12 cellular contexts compared by ENCODE assay signal in the genomic region with DNA sequence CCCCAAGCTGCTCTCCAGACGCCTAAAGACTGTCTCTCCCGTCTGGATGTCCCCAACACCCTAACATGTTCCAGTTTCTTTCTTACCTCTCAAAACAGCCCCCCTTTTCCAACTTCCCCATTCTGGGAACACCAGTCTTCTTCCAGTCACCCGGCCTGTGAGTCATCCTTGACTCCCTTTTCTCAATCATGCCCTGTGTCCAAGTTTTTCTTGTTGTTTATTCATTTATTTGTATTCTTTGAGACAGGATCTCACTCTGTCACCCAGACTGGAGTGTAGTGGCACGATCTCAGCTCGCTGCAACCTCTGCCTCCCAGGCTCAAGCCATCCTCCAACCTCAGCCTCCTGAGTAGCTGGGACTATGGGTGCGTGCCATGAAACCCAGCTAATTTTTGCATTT. TPM values are rescaled to one million over a fixed set of nuclear protein-coding genes. Genes with fewer than 3 reads are reported as not detected.
DNase-seq lines count a peak whose midpoint lies in the region; ATAC-seq and TF ChIP-seq lines count a peak whose summit lies in the region.
"Had no signal": no experiment of that assay in that cellular context is flagged by ENCODE, and none has a peak within 500 bp of the region (broad histone marks: within the 10 kb centered on the region; RNA-seq: fewer than 3 reads in every experiment).

No MANE protein-coding gene starts in this region.

- H3K4me3 ChIP-seq in GM23338 (no peak overlapping the region), gastroesophageal sphincter (no peak overlapping the region), smooth muscle cell (no peak overlapping the region)
- H3K4me3 ChIP-seq: HAP-1 had no signal

- CTCF ChIA-PET in GM10248 (lab: Yijun Ruan, JAX): interaction anchor here (1.3 to 2.1 kb wide), 2 partner anchors 41 to 58 kb away, joined by 3 to 5 read pairs; no protein-coding TSS in a partner anchor

- no peak for ATAC-seq in GM23338
- peak; percentile 75 for ATAC-seq in gastroesophageal sphincter
- ATAC-seq: activated T-cell treated with anti-CD3 and anti-CD28 coated beads, Interleukin-2, amount 50 U/mL, for 72 hours had no signal

- no peak overlapping the region for H3K9ac ChIP-seq in smooth muscle cell (ENCODE audit: low read depth)

- H3K9me3 ChIP-seq in gastroesophageal sphincter: no peaks in the 10 kb centered on the region
- H3K9me3 ChIP-seq in smooth muscle cell (replicated peaks; ENCODE audit: low read depth): no peaks in the 10 kb centered on the region
- H3K9me3 ChIP-seq: HAP-1 had no signal

- no peak overlapping the region for H3K4me2 ChIP-seq in GM23338
- peak overlapping the region; percentile 1 for H3K4me2 ChIP-seq in smooth muscle cell

- H3F3A ChIP-seq in GM23338 (replicated peaks; ENCODE audit: low read depth): no peaks in the 10 kb centered on the region
- peaks cover 3% of the 10 kb centered on the region for H3F3A ChIP-seq in smooth muscle cell (ENCODE audit: low read depth)

- H3K9me2 ChIP-seq in GM23338 (ENCODE audit: insufficient read depth): no peaks in the 10 kb centered on the region

- no peak overlapping the region; the same call in 2 of the 3 replicates for H3K4me3 Mint-ChIP-seq in GM23338
- H3K4me3 Mint-ChIP-seq: activated T-cell treated with anti-CD3 and anti-CD28 coated beads, Interleukin-2, amount 50 U/mL, for 72 hours had no signal

- TF ChIP-seq CTCF in GM23338 (conservative IDR thresholded peaks at IDR 0.05; ENCODE audit: low read depth in 2 of 2): no peak
- TF ChIP-seq CTCF in gastroesophageal sphincter (IDR thresholded peaks at IDR 0.05): no peak
- no peak for TF ChIP-seq CTCF in smooth muscle cell (IDR thresholded peaks at IDR 0.05; ENCODE audit: borderline replicate concordance, insufficient read depth, poor library complexity, severe bottlenecking)
- no peak for TF ChIP-seq CTCF in GM10248 (IDR thresholded peaks at IDR 0.05; ENCODE audit: control extremely low read depth, extremely low read depth, low read depth, missing control alignments)

- peak overlapping the region; percentile 10; the same call in 1 of the 2 replicates for H3K27ac Mint-ChIP-seq in GM23338
- H3K27ac Mint-ChIP-seq: activated T-cell treated with anti-CD3 and anti-CD28 coated beads, Interleukin-2, amount 50 U/mL, for 72 hours had no signal

- WGBS in gastroesophageal sphincter (ENCODE audit: low coverage in 1 of 2), 2 donors: 68 to 75% methylated on average over 6 of the region's 6 CpGs
- 53% methylated on average over 6 of the region's 6 CpGs for WGBS in smooth muscle cell (ENCODE audit: low lambda C conversion rate)

- H3K4me1 Mint-ChIP-seq in GM23338: peaks cover 31% of the 10 kb centered on the region

- DNase-seq in GM23338 (ENCODE audit: low spot score) (no peak), RPMI7951 (ENCODE audit: low read depth) (peak; percentile 71), smooth muscle cell (lab: John Stamatoyannopoulos, UW; ENCODE audit: unreplicated experiment) (no peak), GM10248 (ENCODE audit: extremely low spot score) (no peak), NCI-H510A treated with DMSO at 0.1 percent for 48 hours (lab: John Stamatoyannopoulos, UW) (no peak), NCI-H187 (lab: John Stamatoyannopoulos, UW) (no peak)
- DNase-seq in stimulated activated CD4-positive, alpha-beta T cell treated with anti-CD3 and anti-CD28 coated beads, Interleukin-15, amount 100 ng/mL, for 24 hours: no peak
- DNase-seq: activated T-cell treated with anti-CD3 and anti-CD28 coated beads, Interleukin-2, amount 50 U/mL, for 72 hours; DMS153; NCI-H345 had no signal

- H3K4me1 ChIP-seq in GM23338 (ENCODE audit: insufficient read depth) (0 out of 2 replicates have a peak, but pooled peaks cover 6% of the 10 kb centered on the region), gastroesophageal sphincter (no peaks in the 10 kb centered on the region), smooth muscle cell (ENCODE audit: low read depth) (no peaks in the 10 kb centered on the region)
- H3K4me1 ChIP-seq: HAP-1 had no signal

- H3K36me3 ChIP-seq in GM23338 (ENCODE audit: insufficient read depth) (no peaks in the 10 kb centered on the region), gastroesophageal sphincter (no peaks in the 10 kb centered on the region), smooth muscle cell (ENCODE audit: low read depth) (no peaks in the 10 kb centered on the region)
- H3K36me3 ChIP-seq: HAP-1 had no signal

- peaks cover 6% of the 10 kb centered on the region for H3K27me3 Mint-ChIP-seq in GM23338 (ENCODE audit: insufficient read depth, low read depth, poor library complexity)

- no peak for TF ChIP-seq EP300 in gastroesophageal sphincter (IDR thresholded peaks at IDR 0.05)

- H3K27ac ChIP-seq in GM23338 (ENCODE audit: low read depth) (no peak overlapping the region), gastroesophageal sphincter (no peak overlapping the region), smooth muscle cell (ENCODE audit: low read depth) (no peak overlapping the region)

- no peaks in the 10 kb centered on the region for H3K36me3 Mint-ChIP-seq in GM23338 (ENCODE audit: low read depth)

- TF ChIP-seq POLR2A in gastroesophageal sphincter (IDR thresholded peaks at IDR 0.05): no peak

- no peaks in the 10 kb centered on the region for H3K27me3 ChIP-seq in GM23338 (ENCODE audit: insufficient read depth)
- peaks cover 17% of the 10 kb centered on the region for H3K27me3 ChIP-seq in gastroesophageal sphincter
- H3K27me3 ChIP-seq in smooth muscle cell (ENCODE audit: low read depth): no peaks in the 10 kb centered on the region

- H4K20me1 ChIP-seq in GM23338 (replicated peaks; ENCODE audit: insufficient read depth) (no peaks in the 10 kb centered on the region), smooth muscle cell (ENCODE audit: low read depth) (no peaks in the 10 kb centered on the region)

- H3K9me3 Mint-ChIP-seq in GM23338: no peaks in the 10 kb centered on the region
- H3K9me3 Mint-ChIP-seq: activated T-cell treated with anti-CD3 and anti-CD28 coated beads, Interleukin-2, amount 50 U/mL, for 72 hours had no signal

- H3K79me2 ChIP-seq in GM23338 (replicated peaks; ENCODE audit: insufficient read depth) (no peaks in the 10 kb centered on the region), smooth muscle cell (ENCODE audit: low read depth) (no peaks in the 10 kb centered on the region)

- POLR2A ChIA-PET in GM10248 (lab: Yijun Ruan, JAX): interaction anchor here (0.6 kb wide), 1 partner anchor 1725 kb away, joined by 8 read pairs; no protein-coding TSS in a partner anchor

- H2AFZ ChIP-seq in GM23338: no peak overlapping the region
- H2AFZ ChIP-seq in smooth muscle cell (ENCODE audit: low read depth): no peak overlapping the region

TF ChIP-seq in GM23338, 12 proteins besides CTCF, POLR2A, EP300 and RAD21:
- TF ChIP-seq NANOG (IDR thresholded peaks at IDR 0.05; ENCODE audit: borderline replicate concordance) (no peak), POLR2AphosphoS5 (IDR thresholded peaks at IDR 0.05; ENCODE audit: low read depth) (no peak), JUNB (IDR thresholded peaks at IDR 0.05; ENCODE audit: unreplicated experiment) (no peak), ZNF331 (CRISPR knock-in tag; IDR thresholded peaks at IDR 0.05; ENCODE audit: low read depth) (no peak), CREB1 (CRISPR knock-in tag; IDR thresholded peaks at IDR 0.05; ENCODE audit: low read depth) (no peak)
TF ChIP-seq in GM23338: peak in this region for 0.

RNA-seq across cellular contexts. Expression of a gene that starts 15.6 kb away (rescaled TPM):
- 14.6 and 17.8 TPM in 2 replicates for total RNA-seq in GM23338 (2014; rRNA removed; shearing (Covaris generic))
- polyA plus RNA-seq in GM23338 (2016; fragmentation: Nextera tagmentation; extraction: Ambion mirVana): 13.8 and 15.8 TPM in 2 replicates
- total RNA-seq in RPMI7951 (2014; rRNA removed; shearing (Covaris generic)): 19.9 and 31.1 TPM in 2 replicates
- total RNA-seq in gastroesophageal sphincter: 1 to 10 TPM; 1.9 to 6.9 (median 4.0) TPM
- total RNA-seq in smooth muscle cell: 2.2 and 3.1 TPM in 2 replicates
- polyA plus RNA-seq in smooth muscle cell: 1.1 and 1.6 TPM in 2 replicates
